In the genomic region with DNA sequence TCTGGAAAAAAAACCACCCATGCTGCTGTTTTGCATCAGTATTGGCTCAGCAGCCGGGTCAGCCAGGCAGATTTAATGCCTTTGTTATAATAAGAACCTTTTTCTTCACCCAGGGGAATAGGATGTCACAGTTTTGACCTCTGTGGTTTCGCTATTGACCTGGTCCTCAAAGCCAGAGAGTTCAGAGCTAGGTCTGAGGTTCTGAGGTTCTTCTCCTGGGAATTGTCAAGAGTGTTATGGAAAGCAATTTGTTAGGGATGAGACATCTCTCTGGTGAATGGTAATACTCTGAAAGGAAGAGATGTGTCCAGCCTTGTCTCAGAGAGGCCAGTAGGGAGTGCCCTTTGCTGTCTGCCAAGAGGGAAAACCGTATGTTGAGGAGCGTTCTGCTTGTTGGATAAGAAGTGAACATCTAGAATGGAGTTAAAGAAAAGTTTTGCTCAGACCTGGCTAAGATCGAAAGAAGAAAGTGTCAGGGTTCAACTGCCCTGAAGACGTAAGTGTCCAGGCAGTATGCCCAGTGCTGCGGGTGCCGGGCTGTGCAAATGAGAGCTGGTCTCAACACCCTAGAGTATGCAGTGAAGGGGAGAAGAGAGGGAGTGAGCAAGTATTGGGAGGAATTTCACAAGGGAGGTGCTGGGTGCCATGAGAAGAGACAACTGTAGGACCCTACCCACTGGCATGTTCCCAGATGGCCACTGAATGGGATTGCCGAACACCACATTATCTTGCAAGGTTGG, we compare ENCODE assay signal across 13 cellular contexts.
DNase-seq lines count a peak whose midpoint lies in the region; ATAC-seq and TF ChIP-seq lines count a peak whose summit lies in the region.
"Had no signal": no experiment of that assay in that cellular context is flagged by ENCODE, and none has a peak within 500 bp of the region (broad histone marks: within the 10 kb centered on the region; RNA-seq: fewer than 3 reads in every experiment).

No MANE protein-coding gene starts in this region.

- H3K4me1 Mint-ChIP-seq in glutamatergic neuron (ENCODE audit: low read depth, unreplicated experiment) (peaks cover 60% of the 10 kb centered on the region), osteocyte (ENCODE audit: unreplicated experiment) (peaks cover 8% of the 10 kb centered on the region)
- H3K4me1 Mint-ChIP-seq in activated T-cell treated with anti-CD3 and anti-CD28 coated beads, Interleukin-2, amount 50 U/mL, for 24 hours (ENCODE audit: low read depth), result no peaks in the 10 kb centered on the region

- in situ Hi-C loops in astrocyte of the spinal cord (cut with HindIII; ENCODE audit: low sequenced_read_pairs), result no loop called here

- DNase-seq in AG10803 (ENCODE audit: low read depth), result peak; percentile 47
- DNase-seq in astrocyte of the spinal cord (ENCODE audit: low read depth, low spot score), result peak; percentile 3
- no peak for DNase-seq in glutamatergic neuron
- DNase-seq in osteocyte (ENCODE audit: extremely low spot score, unreplicated experiment), result peak; percentile 48
- no peak for DNase-seq in activated T-cell treated with anti-CD3 and anti-CD28 coated beads, Interleukin-2, amount 50 U/mL, for 24 hours
- DNase-seq in NCI-H82 (lab: John Stamatoyannopoulos, UW), result no peak
- no peak for DNase-seq in stimulated activated CD4-positive, alpha-beta T cell treated with anti-CD3 and anti-CD28 coated beads, Interleukin-4, amount 100 ng/mL, for 24 hours
- DNase-seq: activated naive CD4-positive, alpha-beta T cell; DMS 273 treated with DMSO at 0.1 percent for 48 hours; KG1; NCI-H1694 treated with DMSO at 0.1 percent for 48 hours had no signal

- peak overlapping the region; percentile 40 for H3K4me3 Mint-ChIP-seq in glutamatergic neuron (ENCODE audit: unreplicated experiment)
- no peak overlapping the region for H3K4me3 Mint-ChIP-seq in osteocyte (ENCODE audit: unreplicated experiment)
- no peak overlapping the region for H3K4me3 Mint-ChIP-seq in activated T-cell treated with anti-CD3 and anti-CD28 coated beads, Interleukin-2, amount 50 U/mL, for 24 hours

- peak; percentile 37; the same call in 1 of the 2 replicates for TF ChIP-seq CTCF in AG10803 (conservative IDR thresholded peaks at IDR 0.05; ENCODE audit: low read length)
- no peak for TF ChIP-seq CTCF in astrocyte of the spinal cord (IDR thresholded peaks at IDR 0.05; ENCODE audit: low read depth, low read length)
- TF ChIP-seq CTCF in glutamatergic neuron (IDR thresholded peaks at IDR 0.05; ENCODE audit: partially characterized antibody, unreplicated experiment), result no peak
- peak; percentile 17 for TF ChIP-seq CTCF in osteocyte (IDR thresholded peaks at IDR 0.05)

- peaks cover 15% of the 10 kb centered on the region for H3K27me3 Mint-ChIP-seq in glutamatergic neuron (ENCODE audit: unreplicated experiment)
- no peaks in the 10 kb centered on the region for H3K27me3 Mint-ChIP-seq in osteocyte (ENCODE audit: unreplicated experiment)
- H3K27me3 Mint-ChIP-seq in activated T-cell treated with anti-CD3 and anti-CD28 coated beads, Interleukin-2, amount 50 U/mL, for 24 hours, result peaks cover 7% of the 10 kb centered on the region

- H3K27ac Mint-ChIP-seq in glutamatergic neuron (ENCODE audit: unreplicated experiment) (peak overlapping the region; percentile 83), osteocyte (ENCODE audit: unreplicated experiment) (no peak overlapping the region)
- no peak overlapping the region for H3K27ac Mint-ChIP-seq in activated T-cell treated with anti-CD3 and anti-CD28 coated beads, Interleukin-2, amount 50 U/mL, for 24 hours

- H3K4me3 ChIP-seq in AG10803 (ENCODE audit: low read length) (no peak overlapping the region), astrocyte of the spinal cord (ENCODE audit: low read depth, low read length) (no peak overlapping the region)
- H3K4me3 ChIP-seq: coronary artery had no signal

- H3K36me3 Mint-ChIP-seq in glutamatergic neuron (ENCODE audit: unreplicated experiment), result peaks cover 6% of the 10 kb centered on the region
- no peaks in the 10 kb centered on the region for H3K36me3 Mint-ChIP-seq in osteocyte (ENCODE audit: unreplicated experiment)
- H3K36me3 Mint-ChIP-seq in activated T-cell treated with anti-CD3 and anti-CD28 coated beads, Interleukin-2, amount 50 U/mL, for 24 hours (ENCODE audit: low read depth), result no peaks in the 10 kb centered on the region

- no peak for ATAC-seq in HG02884 (IDR thresholded peaks at IDR 0.05; ENCODE audit: unreplicated experiment)

- peaks cover 19% of the 10 kb centered on the region for H3K9me3 Mint-ChIP-seq in glutamatergic neuron (ENCODE audit: unreplicated experiment)
- no peaks in the 10 kb centered on the region for H3K9me3 Mint-ChIP-seq in osteocyte (ENCODE audit: unreplicated experiment)
- no peaks in the 10 kb centered on the region for H3K9me3 Mint-ChIP-seq in activated T-cell treated with anti-CD3 and anti-CD28 coated beads, Interleukin-2, amount 50 U/mL, for 24 hours

Comparison
In these comparisons a context has a peak if more than half of its experiments do, and no peak if none do; other contexts are left out.
1. DNase-seq: peak in AG10803 (single experiment), astrocyte of the spinal cord (single experiment) and osteocyte (single experiment); none in glutamatergic neuron (single experiment), activated T-cell treated with anti-CD3 and anti-CD28 coated beads, Interleukin-2, amount 50 U/mL, for 24 hours (single experiment), NCI-H82 (single experiment) and stimulated activated CD4-positive, alpha-beta T cell treated with anti-CD3 and anti-CD28 coated beads, Interleukin-4, amount 100 ng/mL, for 24 hours (single experiment).
2. CTCF ChIP-seq: peak in AG10803 (single experiment) and osteocyte (single experiment); none in astrocyte of the spinal cord (single experiment) and glutamatergic neuron (single experiment).